11 cellular contexts compared by ENCODE assay signal in genomic region chr2:46857871-46858696, GRCh38. TPM values are rescaled to one million over a fixed set of nuclear protein-coding genes. Genes with fewer than 3 reads are reported as not detected.
DNase-seq lines count a peak whose midpoint lies in the region; ATAC-seq and TF ChIP-seq lines count a peak whose summit lies in the region.
"Had no signal": no experiment of that assay in that cellular context is flagged by ENCODE, and none has a peak within 500 bp of the region (broad histone marks: within the 10 kb centered on the region; RNA-seq: fewer than 3 reads in every experiment).

No MANE protein-coding gene starts in this region.

- no peak overlapping the region for H3K4me3 ChIP-seq in fibroblast of mammary gland (ENCODE audit: control insufficient read depth, low read depth, low read length)
- no peak overlapping the region for H3K4me3 ChIP-seq in rectal smooth muscle tissue (ENCODE audit: low read length)

- H3K36me3 ChIP-seq in rectal smooth muscle tissue (ENCODE audit: control insufficient read depth, insufficient read depth, low read length) = no peaks in the 10 kb centered on the region

- DNase-seq in AG20443 (ENCODE audit: low spot score) = peak; percentile 74
- peak; percentile 88 for DNase-seq in RPMI7951 (ENCODE audit: low read depth)
- DNase-seq in fibroblast of mammary gland (ENCODE audit: low read depth) = peak; percentile 84
- no peak for DNase-seq in putamen (ENCODE audit: low spot score)
- no peak for DNase-seq in NCI-H510A (lab: John Stamatoyannopoulos, UW)
- DNase-seq: anterior cingulate cortex, NCI-H2029 treated with DMSO at 0.1 percent for 48 hours, retina had no signal

- no peaks in the 10 kb centered on the region for H3K27me3 ChIP-seq in rectal smooth muscle tissue (ENCODE audit: control insufficient read depth, insufficient read depth, low read length)

- peak overlapping the region; percentile 8 for H3K27ac ChIP-seq in rectal smooth muscle tissue (ENCODE audit: low read depth, low read length)

- no peak overlapping the region for H3K9ac ChIP-seq in rectal smooth muscle tissue (ENCODE audit: low read length)

- H3K4me1 ChIP-seq in rectal smooth muscle tissue (ENCODE audit: control insufficient read depth, insufficient read depth, low read length) = peaks cover 26% of the 10 kb centered on the region

- TF ChIP-seq CTCF in fibroblast of mammary gland (conservative IDR thresholded peaks at IDR 0.05; ENCODE audit: control insufficient read depth, insufficient read depth, low read depth, low read length) = no peak

- no peak for ATAC-seq in HG03432 (IDR thresholded peaks at IDR 0.05; ENCODE audit: unreplicated experiment)
- no peak for ATAC-seq in HG02938 (IDR thresholded peaks at IDR 0.05; ENCODE audit: unreplicated experiment)

RNA-seq across cellular contexts. Expression of gene MCFD2, which starts 57.5 kb away (rescaled TPM):
- 169 and 177 TPM in 2 replicates for total RNA-seq in RPMI7951 (2014; rRNA removed; shearing (Covaris generic))

Comparison
In these comparisons a context has a peak if more than half of its experiments do, and no peak if none do; other contexts are left out.
1. DNase-seq: peak in AG20443 (single experiment), RPMI7951 (single experiment) and fibroblast of mammary gland (single experiment); none in putamen (single experiment) and NCI-H510A (single experiment).